Comparison of ENCODE assay signal across 18 cellular contexts in genomic region chr9:35056571-35057270, GRCh38. TPM values are rescaled to one million over a fixed set of nuclear protein-coding genes. Genes with fewer than 3 reads are reported as not detected.
DNase-seq lines count a peak whose midpoint lies in the region; ATAC-seq, FAIRE-seq and TF ChIP-seq lines count a peak whose summit lies in the region.
"Had no signal": no experiment of that assay in that cellular context is flagged by ENCODE, and none has a peak within 500 bp of the region (broad histone marks: within the 10 kb centered on the region; RNA-seq: fewer than 3 reads in every experiment).

No MANE protein-coding gene starts in this region.

- peaks cover 93% of the 10 kb centered on the region for H3K36me3 ChIP-seq in left ventricle myocardium inferior
- H3K36me3 ChIP-seq in endothelial cell of umbilical vein (ENCODE audit: control insufficient read depth in 2 of 2, extremely low read depth in 1 of 2, insufficient read depth in 2 of 2, low read length in 2 of 2): peaks cover 45 to 54% of the 10 kb centered on the region in 2 experiments
- peaks cover 15 to 31% of the 10 kb centered on the region in 2 donors for H3K36me3 ChIP-seq in aorta (ENCODE audit: control insufficient read depth in 1 of 2, insufficient read depth in 2 of 2, low read length in 1 of 2)
- H3K36me3 ChIP-seq in ovary: no peaks in the 10 kb centered on the region

- H3K4me1 ChIP-seq in left ventricle myocardium inferior: peaks cover 1% of the 10 kb centered on the region
- H3K4me1 ChIP-seq in endothelial cell of umbilical vein (ENCODE audit: control insufficient read depth, extremely low read depth, insufficient read depth, low read length): no peaks in the 10 kb centered on the region
- no peaks in the 10 kb centered on the region for H3K4me1 ChIP-seq in aorta (ENCODE audit: control insufficient read depth in 1 of 2, insufficient read depth in 2 of 2, low read length in 2 of 2)
- no peaks in the 10 kb centered on the region for H3K4me1 ChIP-seq in ovary (ENCODE audit: insufficient read depth)

- POLR2A ChIA-PET in RWPE1 (lab: Yijun Ruan, JAX; ENCODE audit: low non-redundant PET) (no interaction called here), endothelial cell of umbilical vein (lab: Charles Lee) (no interaction called here)

- intact Hi-C loops in left ventricle myocardium superior (cut with micrococcal nuclease) (no loop called here), left ventricle myocardium inferior (cut with micrococcal nuclease) (no loop called here), endothelial cell of umbilical vein (cut with micrococcal nuclease) (no loop called here), aorta (cut with DNase I) (no loop called here), ovary (cut with DNase I) (no loop called here)

- H2AFZ ChIP-seq in endothelial cell of umbilical vein (ENCODE audit: low read depth, low read length): no peak overlapping the region

- WGBS in aorta, 2 donors: 91% methylated on average over 9 of the region's 9 CpGs
- WGBS in ovary, 3 donors: 92 to 95% (median 95%) methylated on average over 9 of the region's 9 CpGs

- no peak overlapping the region for H3K4me3 ChIP-seq in left ventricle myocardium inferior
- H3K4me3 ChIP-seq in endothelial cell of umbilical vein (replicated peaks in 1 of 3; ENCODE audit: insufficient read depth in 1 of 3, low read depth in 1 of 3, low read length in 3 of 3): no peak overlapping the region
- H3K4me3 ChIP-seq in aorta (ENCODE audit: low read length in 2 of 2): no peak overlapping the region
- H3K4me3 ChIP-seq in ovary: no peak overlapping the region
- H3K4me3 ChIP-seq: mucosa of descending colon, thoracic aorta had no signal

- dilution Hi-C loops in endothelial cell of umbilical vein (cut with MboI; ENCODE audit: extremely low pct_ligation_motif_present, low sequenced_read_pairs): no loop called here

- no peaks in the 10 kb centered on the region for H3K9me1 ChIP-seq in endothelial cell of umbilical vein (replicated peaks; ENCODE audit: control insufficient read depth, extremely low read depth, insufficient read depth, low read length)

- ATAC-seq in left ventricle myocardium superior (peak; percentile 23), aorta (ENCODE audit: low FRiP score) (peak; percentile 26)
- ATAC-seq: mucosa of descending colon had no signal

- no peak overlapping the region for H3K27ac ChIP-seq in left ventricle myocardium inferior (replicated peaks)
- peak overlapping the region; percentile 7; the same call in 1 of the 2 replicates for H3K27ac ChIP-seq in RWPE1
- no peak overlapping the region for H3K27ac ChIP-seq in endothelial cell of umbilical vein (ENCODE audit: insufficient read depth, low read depth, low read length)
- no peak overlapping the region for H3K27ac ChIP-seq in aorta (ENCODE audit: low read depth in 1 of 2, low read length in 2 of 2)
- no peak overlapping the region for H3K27ac ChIP-seq in ovary
- H3K27ac ChIP-seq: thoracic aorta had no signal

- no peaks in the 10 kb centered on the region for H3K9me3 ChIP-seq in left ventricle myocardium inferior (replicated peaks)
- no peaks in the 10 kb centered on the region for H3K9me3 ChIP-seq in endothelial cell of umbilical vein (replicated peaks; ENCODE audit: control insufficient read depth, insufficient read depth, low read length)
- H3K9me3 ChIP-seq in aorta (ENCODE audit: control insufficient read depth, low read length): no peaks in the 10 kb centered on the region
- no peaks in the 10 kb centered on the region for H3K9me3 ChIP-seq in ovary
- H3K9me3 ChIP-seq: mucosa of descending colon, neutrophil, thoracic aorta had no signal

- CTCF ChIA-PET in RWPE1 (lab: Yijun Ruan, JAX): interaction anchor here (0.6 kb wide), 1 partner anchor 39 kb away, joined by 5 read pairs; the partner anchor contains the start of gene PIGO
- CTCF ChIA-PET in endothelial cell of umbilical vein (lab: Charles Lee): interaction anchor here (1.9 kb wide), 1 partner anchor 157 kb away, joined by 4 read pairs; no protein-coding TSS in a partner anchor

- peaks cover 2% of the 10 kb centered on the region for H3K79me2 ChIP-seq in endothelial cell of umbilical vein (ENCODE audit: control insufficient read depth, insufficient read depth, low read length)

- TSS peak; percentile 57 for BruUV-seq in endothelial cell of umbilical vein (replicated peaks; lab: Mats Ljungman, UMichigan)

- no peak overlapping the region for H3K9ac ChIP-seq in endothelial cell of umbilical vein (replicated peaks; ENCODE audit: extremely low read depth, insufficient read depth, low read length)

- no peak overlapping the region for H3K4me2 ChIP-seq in endothelial cell of umbilical vein (ENCODE audit: insufficient read depth, low read length)

- FAIRE-seq in endothelial cell of umbilical vein (lab: Jason Lieb, UNC): no peak
- FAIRE-seq: GM18507 had no signal

- TF ChIP-seq CTCF in left ventricle myocardium inferior (IDR thresholded peaks at IDR 0.05; ENCODE audit: borderline replicate concordance) (no peak), RWPE1 (conservative IDR thresholded peaks at IDR 0.05; ENCODE audit: low read depth) (no peak), endothelial cell of umbilical vein (IDR thresholded peaks at IDR 0.05; ENCODE audit: extremely low read depth in 1 of 2, insufficient read depth in 1 of 2, low read depth in 1 of 2, low read length in 2 of 2) (no peak), ovary (IDR thresholded peaks at IDR 0.05) (no peak)

- TF ChIP-seq POLR2A in endothelial cell of umbilical vein (IDR thresholded peaks at IDR 0.05; ENCODE audit: low read depth, low read length): no peak
- no peak for TF ChIP-seq POLR2A in ovary (IDR thresholded peaks at IDR 0.05)

- DNase-seq in left ventricle myocardium superior: no peak
- no peak for DNase-seq in left ventricle myocardium inferior
- DNase-seq in RWPE1 (ENCODE audit: low spot score): no peak
- DNase-seq in endothelial cell of umbilical vein (ENCODE audit: low read depth, low spot score): no peak
- DNase-seq in aorta: no peak
- DNase-seq in DMS 273 treated with DMSO at 0.1 percent for 48 hours (lab: John Stamatoyannopoulos, UW): no peak
- no peak for DNase-seq in ovary
- DNase-seq: CD8-positive, alpha-beta memory T cell; effector CD8-positive, alpha-beta T cell; mucosa of descending colon; NCI-H1105 treated with DMSO at 0.1 percent for 48 hours; NCI-H2107; NCI-H524; stimulated activated CD4-positive, alpha-beta T cell treated with anti-CD3 and anti-CD28 coated beads, Interleukin-12 subunit alpha, Interleukin-12 subunit beta, amount 100 ng/mL, for 4 hours; T-helper 2 cell had no signal

- H4K20me1 ChIP-seq in endothelial cell of umbilical vein (replicated peaks; ENCODE audit: control insufficient read depth, extremely low read depth, insufficient read depth, low read length): no peaks in the 10 kb centered on the region

- H3K27me3 ChIP-seq in left ventricle myocardium inferior (ENCODE audit: low read depth): no peaks in the 10 kb centered on the region
- H3K27me3 ChIP-seq in endothelial cell of umbilical vein (ENCODE audit: control insufficient read depth in 2 of 2, insufficient read depth in 2 of 2, low read length in 2 of 2): no peaks in the 10 kb centered on the region
- H3K27me3 ChIP-seq in aorta (ENCODE audit: control insufficient read depth in 1 of 2, insufficient read depth in 2 of 2, low read length in 1 of 2): no peaks in the 10 kb centered on the region
- H3K27me3 ChIP-seq in ovary: no peaks in the 10 kb centered on the region
- H3K27me3 ChIP-seq: neutrophil had no signal

- TF ChIP-seq EP300 in ovary (IDR thresholded peaks at IDR 0.05): no peak

RNA-seq across cellular contexts. Expression of gene VCP, which starts 15.7 kb away (rescaled TPM):
- total RNA-seq in left ventricle myocardium superior (233 TPM), left ventricle myocardium inferior (253 TPM), endothelial cell of umbilical vein (450 and 493 TPM in 2 replicates), aorta (100 to 1,000 TPM; 187 to 192 TPM), ovary (100 to 1,000 TPM in 6 of 7 donors, 10 to 100 TPM in 1; 78.0 to 178 (median 149) TPM)
- polyA plus RNA-seq in endothelial cell of umbilical vein (310 and 349 TPM in 2 replicates), aorta (10 to 100 TPM; 50.5 to 70.9 TPM), ovary (100 to 1,000 TPM in 1 of 2 donors, 10 to 100 TPM in 1; 91.6 to 276 TPM)
- 326 and 364 TPM in 2 replicates for polyA plus RNA-seq in endothelial cell of umbilical vein (2011; cell fraction: cytosol; rRNA removed)
- polyA plus RNA-seq in endothelial cell of umbilical vein (2011; cell fraction: nucleus; rRNA removed): 575 and 655 TPM in 2 replicates
- 540 and 568 TPM in 2 replicates for polyA plus RNA-seq in endothelial cell of umbilical vein (2012)
- polyA minus RNA-seq in endothelial cell of umbilical vein: 905 and 912 TPM in 2 replicates
- polyA minus RNA-seq in endothelial cell of umbilical vein (2011; cell fraction: cytosol; rRNA and poly(A)+ RNA removed): 223 TPM
- polyA minus RNA-seq in endothelial cell of umbilical vein (2011; cell fraction: nucleus; rRNA and poly(A)+ RNA removed): 389 and 396 TPM in 2 replicates

RNA-seq across cellular contexts. Expression of gene FANCG, which starts 23.0 kb away (rescaled TPM):
- total RNA-seq in left ventricle myocardium superior (4.4 TPM), left ventricle myocardium inferior (5.6 TPM), endothelial cell of umbilical vein (50.0 and 58.0 TPM in 2 replicates), aorta (10 to 100 TPM in 1 of 2 donors, 1 to 10 TPM in 1; 7.8 to 17.8 TPM), ovary (10 to 100 TPM in 5 of 7 donors, 1 to 10 TPM in 2; 6.7 to 17.2 (median 12.4) TPM)
- polyA plus RNA-seq in endothelial cell of umbilical vein (26.5 and 31.6 TPM in 2 replicates), aorta (10 to 100 TPM in 1 of 2 donors, 1 to 10 TPM in 1; 3.6 to 17.3 TPM), ovary (10 to 100 TPM; 10.8 to 26.1 TPM)
- 25.1 and 25.9 TPM in 2 replicates for polyA plus RNA-seq in endothelial cell of umbilical vein (2011; cell fraction: cytosol; rRNA removed)
- 136 and 163 TPM in 2 replicates for polyA plus RNA-seq in endothelial cell of umbilical vein (2011; cell fraction: nucleus; rRNA removed)
- polyA plus RNA-seq in endothelial cell of umbilical vein (2012): 34.0 and 48.0 TPM in 2 replicates
- 31.6 and 38.1 TPM in 2 replicates for polyA minus RNA-seq in endothelial cell of umbilical vein
- polyA minus RNA-seq in endothelial cell of umbilical vein (2011; cell fraction: cytosol; rRNA and poly(A)+ RNA removed): 33.4 TPM
- 38.6 and 53.9 TPM in 2 replicates for polyA minus RNA-seq in endothelial cell of umbilical vein (2011; cell fraction: nucleus; rRNA and poly(A)+ RNA removed)

RNA-seq across cellular contexts. Expression of gene PIGO, which starts 39.7 kb away (rescaled TPM):
- total RNA-seq in left ventricle myocardium superior (9.5 TPM), left ventricle myocardium inferior (9.4 TPM), endothelial cell of umbilical vein (17.7 and 23.5 TPM in 2 replicates), aorta (10 to 100 TPM; 12.0 to 16.8 TPM), ovary (10 to 100 TPM; 12.9 to 22.8 (median 19.6) TPM)
- polyA plus RNA-seq in endothelial cell of umbilical vein (27.3 and 29.8 TPM in 2 replicates), aorta (10 to 100 TPM in 1 of 2 donors, 1 to 10 TPM in 1; 8.8 to 22.5 TPM), ovary (10 to 100 TPM; 13.1 to 20.4 TPM)
- 15.6 and 15.7 TPM in 2 replicates for polyA plus RNA-seq in endothelial cell of umbilical vein (2011; cell fraction: cytosol; rRNA removed)
- polyA plus RNA-seq in endothelial cell of umbilical vein (2011; cell fraction: nucleus; rRNA removed): 37.9 and 39.9 TPM in 2 replicates
- 12.1 and 16.4 TPM in 2 replicates for polyA plus RNA-seq in endothelial cell of umbilical vein (2012)
- 26.8 and 30.7 TPM in 2 replicates for polyA minus RNA-seq in endothelial cell of umbilical vein
- 17.0 TPM for polyA minus RNA-seq in endothelial cell of umbilical vein (2011; cell fraction: cytosol; rRNA and poly(A)+ RNA removed)
- 14.3 and 21.3 TPM in 2 replicates for polyA minus RNA-seq in endothelial cell of umbilical vein (2011; cell fraction: nucleus; rRNA and poly(A)+ RNA removed)

RNA-seq across cellular contexts. Expression of gene STOML2, which starts 46.2 kb away (rescaled TPM):
- total RNA-seq in left ventricle myocardium superior (150 TPM), left ventricle myocardium inferior (132 TPM), endothelial cell of umbilical vein (142 and 144 TPM in 2 replicates), aorta (10 to 100 TPM; 47.2 to 49.2 TPM), ovary (10 to 100 TPM; 70.8 to 97.7 (median 84.1) TPM)
- polyA plus RNA-seq in endothelial cell of umbilical vein (187 and 206 TPM in 2 replicates), aorta (10 to 100 TPM; 74.5 to 85.3 TPM), ovary (10 to 100 TPM; 70.1 to 81.5 TPM)
- polyA plus RNA-seq in endothelial cell of umbilical vein (2011; cell fraction: cytosol; rRNA removed): 186 and 208 TPM in 2 replicates
- 142 and 153 TPM in 2 replicates for polyA plus RNA-seq in endothelial cell of umbilical vein (2011; cell fraction: nucleus; rRNA removed)
- polyA plus RNA-seq in endothelial cell of umbilical vein (2012): 155 and 168 TPM in 2 replicates
- 80.6 and 98.1 TPM in 2 replicates for polyA minus RNA-seq in endothelial cell of umbilical vein
- 36.0 TPM for polyA minus RNA-seq in endothelial cell of umbilical vein (2011; cell fraction: cytosol; rRNA and poly(A)+ RNA removed)
- 21.5 and 27.6 TPM in 2 replicates for polyA minus RNA-seq in endothelial cell of umbilical vein (2011; cell fraction: nucleus; rRNA and poly(A)+ RNA removed)

RNA-seq across cellular contexts. Expression of gene ATOSB, which starts 58.9 kb away (rescaled TPM):
- total RNA-seq in left ventricle myocardium superior: 15.6 TPM
- 17.0 TPM for total RNA-seq in left ventricle myocardium inferior
- 34.7 and 39.4 TPM in 2 replicates for total RNA-seq in endothelial cell of umbilical vein
- polyA plus RNA-seq in endothelial cell of umbilical vein: 58.0 and 69.6 TPM in 2 replicates
- 40.5 and 44.3 TPM in 2 replicates for polyA plus RNA-seq in endothelial cell of umbilical vein (2011; cell fraction: cytosol; rRNA removed)
- polyA plus RNA-seq in endothelial cell of umbilical vein (2011; cell fraction: nucleus; rRNA removed): 63.3 and 68.1 TPM in 2 replicates
- polyA plus RNA-seq in endothelial cell of umbilical vein (2012): 39.3 and 47.8 TPM in 2 replicates
- 36.1 and 38.5 TPM in 2 replicates for polyA minus RNA-seq in endothelial cell of umbilical vein
- 3.2 TPM for polyA minus RNA-seq in endothelial cell of umbilical vein (2011; cell fraction: cytosol; rRNA and poly(A)+ RNA removed)
- 13.1 and 14.2 TPM in 2 replicates for polyA minus RNA-seq in endothelial cell of umbilical vein (2011; cell fraction: nucleus; rRNA and poly(A)+ RNA removed)
- total RNA-seq in aorta: 10 to 100 TPM; 25.4 to 29.6 TPM
- 10 to 100 TPM; 11.8 to 34.0 TPM for polyA plus RNA-seq in aorta
- total RNA-seq in ovary: 1 to 10 TPM; 2.5 to 9.5 (median 6.9) TPM
- polyA plus RNA-seq in ovary: 10 to 100 TPM in 1 of 2 donors, 1 to 10 TPM in 1; 7.1 to 12.2 TPM
